21 cellular contexts compared by ENCODE assay signal in the genomic region with DNA sequence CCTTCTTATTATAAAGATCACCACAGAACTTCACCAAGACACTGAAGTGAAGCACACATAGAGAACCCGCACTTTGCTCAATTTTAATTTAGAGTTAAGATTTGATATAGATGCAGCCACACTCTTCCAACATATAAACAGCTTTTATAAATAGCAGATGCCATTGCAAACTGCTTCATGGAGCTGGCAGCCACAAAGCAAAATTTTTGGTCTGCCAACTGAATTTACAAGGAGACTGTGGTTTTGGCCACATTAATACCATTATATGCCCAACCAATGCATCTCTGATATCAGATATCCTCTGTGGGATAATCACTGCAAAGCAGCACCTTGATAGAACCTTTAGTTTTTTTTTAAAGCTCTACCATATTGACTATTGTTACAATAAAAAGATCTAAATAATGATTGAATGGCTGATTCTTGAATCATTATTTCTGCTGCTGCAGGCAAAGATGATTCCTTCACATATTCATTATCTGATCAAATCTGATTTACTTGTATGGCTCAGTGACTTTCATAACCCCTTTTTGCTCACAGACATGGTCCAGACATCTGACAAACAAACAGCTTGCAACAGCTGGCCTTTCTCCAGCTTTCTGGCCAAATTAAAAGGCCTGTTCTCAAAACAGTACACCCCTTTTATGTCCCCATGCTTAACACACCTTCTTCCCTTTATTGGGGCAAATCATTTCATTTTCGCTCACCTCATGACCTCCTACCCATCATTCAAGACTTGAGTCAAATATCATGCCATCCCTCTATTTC.
DNase-seq lines count a peak whose midpoint lies in the region; ATAC-seq lines count a peak whose summit lies in the region.
"Had no signal": no experiment of that assay in that cellular context is flagged by ENCODE, and none has a peak within 500 bp of the region (broad histone marks: within the 10 kb centered on the region; RNA-seq: fewer than 3 reads in every experiment).

No MANE protein-coding gene starts in this region.

- ATAC-seq in GM21526 (IDR thresholded peaks at IDR 0.05; ENCODE audit: low FRiP score, unreplicated experiment), result no peak

- DNase-seq in NCI-H1694 treated with DMSO at 0.1 percent for 48 hours (lab: John Stamatoyannopoulos, UW) (peak; percentile 2), NCI-H1694 (lab: John Stamatoyannopoulos, UW) (no peak), NCI-H69 (lab: John Stamatoyannopoulos, UW) (peak; percentile 74), fibroblast of gingiva (ENCODE audit: low read depth) (peak; percentile 21), NCI-H1417 treated with DMSO at 0.1 percent for 48 hours (lab: John Stamatoyannopoulos, UW) (no peak), amniotic stem cell (lab: John Stamatoyannopoulos, UW) (no peak), middle frontal gyrus (ENCODE audit: extremely low spot score, low spot score) (no peak)
- DNase-seq: Caco-2; CD4-positive, alpha-beta memory T cell; DMS153; GF-D8; H7; Karpas-422; NCI-H1436; NCI-H2029; NCI-H345; NCI-H82; PC-9; SIG-M5; T-helper 1 cell had no signal

Comparison
In these comparisons a context has a peak if more than half of its experiments do, and no peak if none do; other contexts are left out.
1. DNase-seq: peak in NCI-H1694 treated with DMSO at 0.1 percent for 48 hours (single experiment), NCI-H69 (single experiment) and fibroblast of gingiva (single experiment); none in NCI-H1694 (single experiment), NCI-H1417 treated with DMSO at 0.1 percent for 48 hours (single experiment), amniotic stem cell (single experiment) and middle frontal gyrus (single experiment).